ENCODE assay signal across 29 cellular contexts in genomic region chr19:21907516-21907915, GRCh38.
"Had no signal": no experiment of that assay in that cellular context is flagged by ENCODE, and none has a peak within 500 bp of the region (broad histone marks: within the 10 kb centered on the region; RNA-seq: fewer than 3 reads in every experiment).

No MANE protein-coding gene starts in this region.

- H3K27me3 ChIP-seq: adrenal gland, ascending aorta, body of pancreas, brain microvascular endothelial cell, breast epithelium, cardiac muscle cell had no signal

- H3K4me1 ChIP-seq: adrenal gland, ascending aorta, body of pancreas, breast epithelium had no signal

- H3K9me3 ChIP-seq: adrenal gland, ascending aorta had no signal

- H3K4me3 ChIP-seq: adrenal gland, ascending aorta, body of pancreas, breast epithelium, cardiac muscle cell had no signal

- DNase-seq: activated effector memory CD4-positive, alpha-beta T cell treated with anti-CD3 and anti-CD28 coated beads, Interleukin-2, amount 50 U/mL, for 16 hours; activated effector memory CD4-positive, alpha-beta T cell treated with Interleukin-2 at 50 U/mL for 16 hours; activated gamma-delta T cell treated with Interleukin-2 at 50 U/mL for 16 hours; activated naive CD4-positive, alpha-beta T cell; activated naive CD4-positive, alpha-beta T cell treated with anti-CD3 and anti-CD28 coated beads for 36 hours; activated naive CD4-positive, alpha-beta T cell treated with anti-CD3 and anti-CD28 coated beads, Interleukin-2, amount 10 ng/mL, durations not matched to agents 7 days and 5 days; activated naive CD4-positive, alpha-beta T cell treated with anti-CD3 and anti-CD28 coated beads, Interleukin-2, amount 50 U/mL, for 16 hours; activated naive CD4-positive, alpha-beta T cell treated with Interleukin-2 at 50 U/mL for 16 hours; activated naive CD8-positive, alpha-beta T cell treated with anti-CD3 and anti-CD28 coated beads for 36 hours; activated naive CD8-positive, alpha-beta T cell treated with anti-CD3 and anti-CD28 coated beads, Interleukin-2, amount 10 ng/mL, durations not matched to agents 7 days and 5 days; activated naive CD8-positive, alpha-beta T cell treated with anti-CD3 and anti-CD28 coated beads, Interleukin-2, amount 50 U/mL, for 24 hours; activated T-cell treated with anti-CD3 and anti-CD28 coated beads, Interleukin-2, amount 50 U/mL, for 1 hour; activated T-cell treated with anti-CD3 and anti-CD28 coated beads, Interleukin-2, amount 50 U/mL, for 24 hours; activated T-cell treated with anti-CD3 and anti-CD28 coated beads, Interleukin-2, amount 50 U/mL, for 4 hours; activated T-cell treated with anti-CD3 and anti-CD28 coated beads, Interleukin-2, amount 50 U/mL, for 48 hours; activated T-cell treated with anti-CD3 and anti-CD28 coated beads, Interleukin-2, amount 50 U/mL, for 72 hours; adrenal gland; amniotic stem cell; amygdala; anterior cingulate cortex; aorta; body of pancreas; brain microvascular endothelial cell; caudate nucleus; central memory CD4-positive, alpha-beta T cell; cerebellar nuclear complex had no signal

- H3K36me3 ChIP-seq: adrenal gland, ascending aorta, brain microvascular endothelial cell, breast epithelium, cardiac muscle cell had no signal

- H3K27ac ChIP-seq: adrenal gland, ascending aorta, body of pancreas, brain microvascular endothelial cell, breast epithelium, cardiac muscle cell had no signal
